Comparison of ENCODE assay signal across 8 cellular contexts in the genomic region with DNA sequence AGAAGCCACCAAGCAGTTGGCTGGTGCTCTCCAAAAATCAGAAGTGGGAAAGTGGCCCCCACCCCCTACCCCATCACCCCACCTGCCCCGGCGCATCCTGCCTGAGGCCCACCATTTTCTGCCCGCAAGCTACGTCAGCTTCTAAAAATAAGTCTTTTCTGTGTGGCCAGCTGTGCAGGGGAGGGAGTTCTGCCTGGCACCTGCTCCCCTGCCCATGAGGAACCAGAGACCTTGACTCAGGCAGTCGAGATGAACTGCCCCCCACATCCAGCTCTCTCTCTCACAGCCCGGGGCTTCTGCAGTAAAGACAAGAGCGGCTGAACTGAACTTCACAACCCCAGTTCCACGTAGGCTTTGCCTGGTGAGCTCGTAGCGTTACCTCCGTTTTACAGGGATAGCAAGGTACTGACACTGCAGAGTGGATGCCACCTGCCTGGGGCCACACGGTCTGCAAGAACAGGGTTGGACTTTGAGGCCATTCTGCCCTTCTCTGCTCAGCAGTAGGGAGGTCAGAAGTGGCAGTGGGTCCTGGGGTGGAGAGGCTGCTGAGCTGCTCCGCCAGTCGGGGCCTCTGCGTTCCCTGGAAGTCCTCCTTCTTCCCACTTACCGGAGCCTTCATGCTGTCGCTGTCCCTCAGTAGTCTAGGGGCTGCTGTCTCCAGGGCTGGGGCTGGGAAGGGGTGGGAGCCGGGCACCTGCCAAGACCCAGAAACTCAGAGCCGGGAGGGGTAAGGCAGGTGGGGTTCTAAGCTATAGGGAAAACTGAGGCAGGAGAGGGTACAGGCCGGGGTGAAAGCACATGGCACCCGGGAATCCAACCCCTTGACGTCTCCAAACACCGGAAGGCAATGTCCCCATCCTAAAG. TPM values are rescaled to one million over a fixed set of nuclear protein-coding genes. Genes with fewer than 3 reads are reported as not detected.
DNase-seq lines count a peak whose midpoint lies in the region; ATAC-seq and TF ChIP-seq lines count a peak whose summit lies in the region.

No MANE protein-coding gene starts in this region.

- H3K9me3 Mint-ChIP-seq in brain = no peaks in the 10 kb centered on the region

- peaks cover 51% of the 10 kb centered on the region for H3K4me1 Mint-ChIP-seq in brain

- ATAC-seq in lower lobe of right lung (no peak), upper lobe of right lung (no peak), GM21528 (IDR thresholded peaks at IDR 0.05; ENCODE audit: low FRiP score, unreplicated experiment) (no peak)

- DNase-seq in GM10266 (ENCODE audit: extremely low spot score) (peak; percentile 73), lower lobe of right lung (peak; percentile 49), upper lobe of right lung (no peak), SW480 (ENCODE audit: low spot score) (no peak)
- DNase-seq in stimulated activated CD4-positive, alpha-beta T cell treated with anti-CD3 and anti-CD28 coated beads, Interleukin-4, amount 100 ng/mL, for 1 hour = no peak

- H3K27ac ChIP-seq in KOPT-K1 (ENCODE audit: low read depth, low read length, poor library complexity, severe bottlenecking) (peak overlapping the region; percentile 32), lower lobe of right lung (peak overlapping the region; percentile 74), upper lobe of right lung (peak overlapping the region; percentile 42)

- H3K36me3 ChIP-seq in KOPT-K1 (ENCODE audit: insufficient read depth, low read length) = no peaks in the 10 kb centered on the region
- H3K36me3 ChIP-seq in lower lobe of right lung = peaks cover 29% of the 10 kb centered on the region
- H3K36me3 ChIP-seq in upper lobe of right lung = peaks cover 23% of the 10 kb centered on the region

- TF ChIP-seq CTCF in GM10266 (IDR thresholded peaks at IDR 0.05; ENCODE audit: control insufficient read depth, insufficient read depth, low read depth, missing control alignments) (no peak), brain (conservative IDR thresholded peaks at IDR 0.05) (no peak), lower lobe of right lung (IDR thresholded peaks at IDR 0.05) (no peak), upper lobe of right lung (IDR thresholded peaks at IDR 0.05) (no peak)

- H3K9me3 ChIP-seq in KOPT-K1 (ENCODE audit: insufficient read depth, low read length, poor library complexity, severe bottlenecking) (no peaks in the 10 kb centered on the region), lower lobe of right lung (no peaks in the 10 kb centered on the region), upper lobe of right lung (no peaks in the 10 kb centered on the region)

- peak overlapping the region in 4 of 5 experiments; percentile 31 to 88 (median 68) for H3K27ac Mint-ChIP-seq in brain

- peak overlapping the region; percentile 82 to 86 (median 85) for H3K4me3 Mint-ChIP-seq in brain

- H3K27me3 ChIP-seq in lower lobe of right lung (ENCODE audit: low read depth) = no peaks in the 10 kb centered on the region
- no peaks in the 10 kb centered on the region for H3K27me3 ChIP-seq in upper lobe of right lung

- peaks cover 7% of the 10 kb centered on the region for H3K36me3 Mint-ChIP-seq in brain

- H3K4me1 ChIP-seq in lower lobe of right lung (peaks cover 78% of the 10 kb centered on the region), upper lobe of right lung (peaks cover 48% of the 10 kb centered on the region)

- intact Hi-C loops in lower lobe of right lung (cut with DNase I) (no loop called here), upper lobe of right lung (cut with DNase I) (no loop called here)

- peaks cover 7% of the 10 kb centered on the region for H3K27me3 Mint-ChIP-seq in brain

- H3K4me3 ChIP-seq in lower lobe of right lung = peak overlapping the region; percentile 77
- peak overlapping the region; percentile 77 for H3K4me3 ChIP-seq in upper lobe of right lung

RNA-seq across cellular contexts. Expression of gene ST6GALNAC4, which starts 0.8 kb away (rescaled TPM):
- 19.2 TPM for polyA plus RNA-seq in brain (ENCODE audit: insufficient read depth, low read depth, low replicate concordance)
- total RNA-seq in lower lobe of right lung = 45.6 TPM
- 58.8 TPM for total RNA-seq in upper lobe of right lung

RNA-seq across cellular contexts. Expression of gene PIP5KL1, which starts 14.5 kb away (rescaled TPM):
- 2.4 TPM for polyA plus RNA-seq in brain (ENCODE audit: insufficient read depth, low read depth, low replicate concordance)
- total RNA-seq in lower lobe of right lung (11.5 TPM), upper lobe of right lung (3.5 TPM)

RNA-seq across cellular contexts. Expression of gene ST6GALNAC6, which starts 16.6 kb away (rescaled TPM):
- polyA plus RNA-seq in brain (ENCODE audit: insufficient read depth, low read depth, low replicate concordance) = 83.6 TPM
- total RNA-seq in lower lobe of right lung = 82.0 TPM
- 94.7 TPM for total RNA-seq in upper lobe of right lung

RNA-seq across cellular contexts. Expression of gene DPM2, which starts 21.6 kb away (rescaled TPM):
- 144 TPM for polyA plus RNA-seq in brain (ENCODE audit: insufficient read depth, low read depth, low replicate concordance)
- total RNA-seq in lower lobe of right lung = 33.7 TPM
- total RNA-seq in upper lobe of right lung = 37.1 TPM

RNA-seq across cellular contexts. Expression of gene AK1, which starts 38.6 kb away (rescaled TPM):
- polyA plus RNA-seq in brain (ENCODE audit: insufficient read depth, low read depth, low replicate concordance) = 245 TPM
- total RNA-seq in lower lobe of right lung (185 TPM), upper lobe of right lung (158 TPM)

Comparison
In these comparisons a context has a peak if more than half of its experiments do, and no peak if none do; other contexts are left out.
1. DNase-seq: peak in GM10266 (single experiment) and lower lobe of right lung (single experiment); none in upper lobe of right lung (single experiment), SW480 (single experiment) and stimulated activated CD4-positive, alpha-beta T cell treated with anti-CD3 and anti-CD28 coated beads, Interleukin-4, amount 100 ng/mL, for 1 hour (single experiment).
2. Peak in every context shown above with its lines, with median percentiles within 50 percentile points of each other: H3K27ac ChIP-seq.